ENCODE assay signal across 15 cellular contexts in genomic region chr19:16202320-16203255, GRCh38. TPM values are rescaled to one million over a fixed set of nuclear protein-coding genes. Genes with fewer than 3 reads are reported as not detected.
DNase-seq lines count a peak whose midpoint lies in the region; ATAC-seq and TF ChIP-seq lines count a peak whose summit lies in the region.
"Had no signal": no experiment of that assay in that cellular context is flagged by ENCODE, and none has a peak within 500 bp of the region (broad histone marks: within the 10 kb centered on the region; RNA-seq: fewer than 3 reads in every experiment).

No MANE protein-coding gene starts in this region.

- H3K27me3 Mint-ChIP-seq in activated T-helper 2 cell treated with anti-CD3 and anti-CD28 coated beads, Interferon-gamma antibody, Interleukin-2, Interleukin-4, amounts not matched to agents 10 μg/mL and 5 μg/mL and 100 μg/mL, durations not matched to agents 14 hours and 24 hours and 36 hours (ENCODE audit: low read depth): no peaks in the 10 kb centered on the region

- ATAC-seq in left colon: no peak

- no peaks in the 10 kb centered on the region for H3K9me3 Mint-ChIP-seq in activated T-helper 2 cell treated with anti-CD3 and anti-CD28 coated beads, Interferon-gamma antibody, Interleukin-2, Interleukin-4, amounts not matched to agents 10 μg/mL and 5 μg/mL and 100 μg/mL, durations not matched to agents 14 hours and 24 hours and 36 hours

- intact Hi-C loops in activated T-helper 2 cell treated with anti-CD3 and anti-CD28 coated beads, Interferon-gamma antibody, Interleukin-2, Interleukin-4, amounts not matched to agents 10 μg/mL and 5 μg/mL and 100 μg/mL, durations not matched to agents 14 hours and 24 hours and 36 hours (cut with micrococcal nuclease): no loop called here
- intact Hi-C loops in left colon (cut with DNase I, micrococcal nuclease): no loop called here

- H3K4me3 Mint-ChIP-seq in activated T-helper 2 cell treated with anti-CD3 and anti-CD28 coated beads, Interferon-gamma antibody, Interleukin-2, Interleukin-4, amounts not matched to agents 10 μg/mL and 5 μg/mL and 100 μg/mL, durations not matched to agents 14 hours and 24 hours and 36 hours (ENCODE audit: low read depth): no peak overlapping the region

- peak; percentile 50 for DNase-seq in AG09319 (ENCODE audit: extremely low read depth, low read depth)
- peak; percentile 37 for DNase-seq in GM03348 (ENCODE audit: low spot score)
- DNase-seq in activated T-helper 2 cell treated with anti-CD3 and anti-CD28 coated beads, Interferon-gamma antibody, Interleukin-2, Interleukin-4, amounts not matched to agents 10 μg/mL and 5 μg/mL and 100 μg/mL, durations not matched to agents 14 hours and 24 hours and 36 hours (ENCODE audit: low spot score): no peak
- DNase-seq in left colon: peak; percentile 1 to 14
- no peak for DNase-seq in COLO829 (ENCODE audit: low spot score)
- no peak for DNase-seq in kidney tubule cell (ENCODE audit: low spot score)
- DNase-seq in NCI-H146 (lab: John Stamatoyannopoulos, UW): no peak
- DNase-seq in hippocampal formation (lab: John Stamatoyannopoulos, UW): no peak
- DNase-seq: activated T-cell treated with anti-CD3 and anti-CD28 coated beads, Interleukin-2, amount 50 U/mL, for 48 hours; brain microvascular endothelial cell; GF-D8; kidney; retina; stimulated activated CD4-positive, alpha-beta T cell treated with anti-CD3 and anti-CD28 coated beads, Interleukin-2, amount 100 ng/mL, for 48 hours had no signal

- TF ChIP-seq CTCF in AG09319 (IDR thresholded peaks at IDR 0.05; ENCODE audit: low read depth, low read length): no peak

- peaks cover 42% of the 10 kb centered on the region for H3K4me1 Mint-ChIP-seq in activated T-helper 2 cell treated with anti-CD3 and anti-CD28 coated beads, Interferon-gamma antibody, Interleukin-2, Interleukin-4, amounts not matched to agents 10 μg/mL and 5 μg/mL and 100 μg/mL, durations not matched to agents 14 hours and 24 hours and 36 hours (ENCODE audit: low read depth)

- H3K27ac Mint-ChIP-seq in activated T-helper 2 cell treated with anti-CD3 and anti-CD28 coated beads, Interferon-gamma antibody, Interleukin-2, Interleukin-4, amounts not matched to agents 10 μg/mL and 5 μg/mL and 100 μg/mL, durations not matched to agents 14 hours and 24 hours and 36 hours: peak overlapping the region; percentile 43

- peaks cover 60% of the 10 kb centered on the region for H3K36me3 Mint-ChIP-seq in activated T-helper 2 cell treated with anti-CD3 and anti-CD28 coated beads, Interferon-gamma antibody, Interleukin-2, Interleukin-4, amounts not matched to agents 10 μg/mL and 5 μg/mL and 100 μg/mL, durations not matched to agents 14 hours and 24 hours and 36 hours (ENCODE audit: low read depth)

RNA-seq across cellular contexts. Expression of gene AP1M1, which starts 4.9 kb away (rescaled TPM):
- 106 and 120 TPM in 2 replicates for total RNA-seq in activated T-helper 2 cell treated with anti-CD3 and anti-CD28 coated beads, Interferon-gamma antibody, Interleukin-2, Interleukin-4, amounts not matched to agents 10 μg/mL and 5 μg/mL and 100 μg/mL, durations not matched to agents 14 hours and 24 hours and 36 hours
- total RNA-seq in left colon: 10 to 100 TPM; 22.2 to 26.5 TPM

RNA-seq across cellular contexts. Expression of gene FAM32A, which starts 17.4 kb away (rescaled TPM):
- 65.6 and 68.6 TPM in 2 replicates for total RNA-seq in activated T-helper 2 cell treated with anti-CD3 and anti-CD28 coated beads, Interferon-gamma antibody, Interleukin-2, Interleukin-4, amounts not matched to agents 10 μg/mL and 5 μg/mL and 100 μg/mL, durations not matched to agents 14 hours and 24 hours and 36 hours
- total RNA-seq in left colon: 10 to 100 TPM; 78.8 to 90.5 TPM

RNA-seq across cellular contexts. Expression of gene CIB3, which starts 29.3 kb away (rescaled TPM):
- total RNA-seq in activated T-helper 2 cell treated with anti-CD3 and anti-CD28 coated beads, Interferon-gamma antibody, Interleukin-2, Interleukin-4, amounts not matched to agents 10 μg/mL and 5 μg/mL and 100 μg/mL, durations not matched to agents 14 hours and 24 hours and 36 hours: not detected in 2 replicates
- not detected for total RNA-seq in left colon
- total RNA-seq: HT-29, kidney had no signal

RNA-seq across cellular contexts. Expression of gene HSH2D, which starts 59.1 kb away (rescaled TPM):
- 42.3 and 43.5 TPM in 2 replicates for total RNA-seq in activated T-helper 2 cell treated with anti-CD3 and anti-CD28 coated beads, Interferon-gamma antibody, Interleukin-2, Interleukin-4, amounts not matched to agents 10 μg/mL and 5 μg/mL and 100 μg/mL, durations not matched to agents 14 hours and 24 hours and 36 hours
- 10 to 100 TPM; 18.8 to 24.3 TPM for total RNA-seq in left colon

Comparison
In these comparisons a context has a peak if more than half of its experiments do, and no peak if none do; other contexts are left out.
1. DNase-seq: peak in AG09319 (single experiment), GM03348 (single experiment) and left colon (2 of 2); none in activated T-helper 2 cell treated with anti-CD3 and anti-CD28 coated beads, Interferon-gamma antibody, Interleukin-2, Interleukin-4, amounts not matched to agents 10 μg/mL and 5 μg/mL and 100 μg/mL, durations not matched to agents 14 hours and 24 hours and 36 hours (single experiment), COLO829 (single experiment), kidney tubule cell (single experiment), NCI-H146 (single experiment) and hippocampal formation (0 of 2).